Comparison of ENCODE assay signal across 13 cellular contexts in genomic region chr7:73323434-73324080, GRCh38. TPM values are rescaled to one million over a fixed set of nuclear protein-coding genes. Genes with fewer than 3 reads are reported as not detected.
A peak's percentile ranks its signal among the peaks of the same experiment; 100 is the strongest.
DNase-seq lines count a peak whose midpoint lies in the region; ATAC-seq, FAIRE-seq and TF ChIP-seq lines count a peak whose summit lies in the region.
"Not testable (repeated sequence)": the region's sequence is repeated elsewhere in the genome, so short reads cannot be mapped to it uniquely, and the experiment has no call there.
"Had no signal": no experiment of that assay in that cellular context is flagged by ENCODE, and none has a peak within 500 bp of the region (broad histone marks: within the 10 kb centered on the region; RNA-seq: fewer than 3 reads in every experiment).

No MANE protein-coding gene starts in this region.

- H3K79me2 ChIP-seq in GM23248 (ENCODE audit: insufficient read depth); PC-3 (ENCODE audit: low read length); astrocyte (ENCODE audit: insufficient read depth, low read length); hepatocyte: not testable (repeated sequence)

- H3K9me3 ChIP-seq in GM23248 (ENCODE audit: low read depth); PC-3 (ENCODE audit: low read length); astrocyte (ENCODE audit: insufficient read depth, low read depth, low read length); hepatocyte (ENCODE audit: low read depth): not testable (repeated sequence)

- not testable (repeated sequence) for H3K36me3 ChIP-seq in GM23248 (ENCODE audit: low read depth); PC-3 (ENCODE audit: low read depth, low read length); astrocyte (ENCODE audit: insufficient read depth, low read length); hepatocyte (replicated peaks; ENCODE audit: insufficient read depth, low read depth)

- H3K9me3 Mint-ChIP-seq in activated CD8-positive, alpha-beta T cell treated with anti-CD3 and anti-CD28 coated beads, Interleukin-2, amount 10 ng/mL, durations not matched to agents 7 days and 5 days (ENCODE audit: insufficient read depth); astrocyte (ENCODE audit: unreplicated experiment); natural killer cell; stimulated activated effector memory CD8-positive, alpha-beta T cell treated with anti-CD3 and anti-CD28 coated beads, Interleukin-12 subunit alpha, Interleukin-12 subunit beta, amount 100 ng/mL, for 72 hours: not testable (repeated sequence)

- not testable (repeated sequence) for TF ChIP-seq CTCF in PC-3 (conservative IDR thresholded peaks at IDR 0.05; ENCODE audit: low read depth, low read length); astrocyte (IDR thresholded peaks at IDR 0.05; ENCODE audit: insufficient read depth, low read depth, low read length); hepatocyte (IDR thresholded peaks at IDR 0.05; ENCODE audit: poor library complexity); natural killer cell (IDR thresholded peaks at IDR 0.05)

- not testable (repeated sequence) for H3K4me1 ChIP-seq in GM23248 (ENCODE audit: insufficient read depth); PC-3 (ENCODE audit: insufficient read depth, low read length); astrocyte (ENCODE audit: insufficient read depth, low read length); hepatocyte (ENCODE audit: insufficient read depth)

- not testable (repeated sequence) for H3K27me3 Mint-ChIP-seq in activated CD8-positive, alpha-beta T cell treated with anti-CD3 and anti-CD28 coated beads, Interleukin-2, amount 10 ng/mL, durations not matched to agents 7 days and 5 days (ENCODE audit: low read depth); natural killer cell (ENCODE audit: low read depth in 2 of 2)
- H3K27me3 Mint-ChIP-seq in astrocyte (ENCODE audit: low read depth, unreplicated experiment) = peaks cover 27% of the 10 kb centered on the region

- H3K9ac ChIP-seq in GM23248; PC-3 (ENCODE audit: low read length); astrocyte (ENCODE audit: low read length): not testable (repeated sequence)

- FAIRE-seq in astrocyte (lab: Jason Lieb, UNC) = not testable (repeated sequence)

- not testable (repeated sequence) for ATAC-seq in PC-3; activated CD8-positive, alpha-beta T cell treated with anti-CD3 and anti-CD28 coated beads, Interleukin-2, amount 10 ng/mL, durations not matched to agents 7 days and 5 days; natural killer cell; stimulated activated effector memory CD8-positive, alpha-beta T cell treated with anti-CD3 and anti-CD28 coated beads, Interleukin-12 subunit alpha, Interleukin-12 subunit beta, amount 100 ng/mL, for 72 hours

- not testable (repeated sequence) for H3K9me2 ChIP-seq in GM23248 (ENCODE audit: insufficient read depth); PC-3 (replicated peaks; ENCODE audit: low read length); hepatocyte (replicated peaks; ENCODE audit: insufficient read depth)

- H3K27ac Mint-ChIP-seq in activated CD8-positive, alpha-beta T cell treated with anti-CD3 and anti-CD28 coated beads, Interleukin-2, amount 10 ng/mL, durations not matched to agents 7 days and 5 days = peak overlapping the region; percentile 68
- H3K27ac Mint-ChIP-seq in astrocyte (ENCODE audit: unreplicated experiment) = not testable (repeated sequence)
- peak overlapping the region in 1 of 2 donors; percentile 70 for H3K27ac Mint-ChIP-seq in natural killer cell
- peak overlapping the region; percentile 86 for H3K27ac Mint-ChIP-seq in stimulated activated effector memory CD8-positive, alpha-beta T cell treated with anti-CD3 and anti-CD28 coated beads, Interleukin-12 subunit alpha, Interleukin-12 subunit beta, amount 100 ng/mL, for 72 hours

- H2AFZ ChIP-seq in GM23248 (0 out of 2 replicates have a peak overlapping the region, but pooled peaks have one; percentile 33), PC-3 (ENCODE audit: low read length) (peak overlapping the region; percentile 64; the same call in 1 of the 2 replicates), astrocyte (ENCODE audit: low read depth, low read length) (peak overlapping the region; percentile 47), hepatocyte (peak overlapping the region; percentile 29)

- not testable (repeated sequence) for H4K20me1 ChIP-seq in GM23248 (ENCODE audit: insufficient read depth); PC-3 (ENCODE audit: low read length); astrocyte (ENCODE audit: insufficient read depth, low read length); hepatocyte (ENCODE audit: insufficient read depth, poor library complexity, severe bottlenecking)

- peaks cover 18% of the 10 kb centered on the region for H3K4me1 Mint-ChIP-seq in activated CD8-positive, alpha-beta T cell treated with anti-CD3 and anti-CD28 coated beads, Interleukin-2, amount 10 ng/mL, durations not matched to agents 7 days and 5 days (ENCODE audit: low read depth)
- H3K4me1 Mint-ChIP-seq in astrocyte (ENCODE audit: low read depth, unreplicated experiment) = not testable (repeated sequence)
- peaks cover 9 to 11% of the 10 kb centered on the region in 2 donors for H3K4me1 Mint-ChIP-seq in natural killer cell
- H3K4me1 Mint-ChIP-seq in stimulated activated effector memory CD8-positive, alpha-beta T cell treated with anti-CD3 and anti-CD28 coated beads, Interleukin-12 subunit alpha, Interleukin-12 subunit beta, amount 100 ng/mL, for 72 hours = peaks cover 16% of the 10 kb centered on the region

- 51 to 54% methylated on average over 5 of the region's 5 CpGs for WGBS in GM23248 (ENCODE audit: low coverage in 1 of 2, low lambda C conversion rate in 2 of 2, missing lambda C conversion rate in 2 of 2), 2 experiments
- 89% methylated on average over 5 of the region's 5 CpGs for WGBS in hepatocyte (ENCODE audit: low lambda C conversion rate, missing lambda C conversion rate)

- BruUV-seq in PC-3 (replicated peaks; lab: Mats Ljungman, UMichigan) = not testable (repeated sequence)

- H3K27me3 ChIP-seq in GM23248 (replicated peaks; ENCODE audit: insufficient read depth); PC-3 (ENCODE audit: low read length); astrocyte (ENCODE audit: insufficient read depth, low read length); hepatocyte: not testable (repeated sequence)

- intact Hi-C loops in PC-3 (cut with micrococcal nuclease) = loop anchor here (1.0 kb wide), 1 partner anchor 113 kb away; no protein-coding TSS in a partner anchor
- intact Hi-C loops in natural killer cell (cut with micrococcal nuclease) = loop anchor here (2.0 kb wide), 1 partner anchor 127 kb away; no protein-coding TSS in a partner anchor

- not testable (repeated sequence) for H3K27ac ChIP-seq in GM23248; PC-3 (ENCODE audit: low read length); astrocyte (ENCODE audit: low read depth, low read length); hepatocyte

- in situ Hi-C loops in GM23248 (cut with MboI) = not testable (repeated sequence)

- not testable (repeated sequence) for H3K4me3 ChIP-seq in GM23248; PC-3 (ENCODE audit: low read length); astrocyte (ENCODE audit: insufficient read depth, low read depth, low read length); hepatocyte

- CTCF ChIA-PET in PC-3 (lab: Charles Lee) = interaction anchor here (0.5 to 1.0 kb wide), 3 partner anchors 9 to 98 kb away, joined by 3 to 7 read pairs (median 3); no protein-coding TSS in a partner anchor
- CTCF ChIA-PET in activated CD8-positive, alpha-beta T cell treated with anti-CD3 and anti-CD28 coated beads, Interleukin-2, amount 10 ng/mL, durations not matched to agents 7 days and 5 days (lab: Charles Lee) = interaction anchor here (0.7 to 2.1 kb wide), 9 partner anchors 8 to 129 kb away, joined by 3 to 18 read pairs (median 5); partner anchors contain the start of gene NSUN5

- DNase-seq in GM23248; PC-3; activated CD8-positive, alpha-beta T cell treated with anti-CD3 and anti-CD28 coated beads, Interleukin-2, amount 10 ng/mL, durations not matched to agents 7 days and 5 days; astrocyte (ENCODE audit: low read depth); hepatocyte (ENCODE audit: low spot score); natural killer cell; stimulated activated effector memory CD8-positive, alpha-beta T cell treated with anti-CD3 and anti-CD28 coated beads, Interleukin-12 subunit alpha, Interleukin-12 subunit beta, amount 100 ng/mL, for 72 hours (ENCODE audit: low spot score in 2 of 2): not testable (repeated sequence)

- not testable (repeated sequence) for H3K36me3 Mint-ChIP-seq in activated CD8-positive, alpha-beta T cell treated with anti-CD3 and anti-CD28 coated beads, Interleukin-2, amount 10 ng/mL, durations not matched to agents 7 days and 5 days (ENCODE audit: low read depth); astrocyte (ENCODE audit: low read depth, unreplicated experiment); natural killer cell; stimulated activated effector memory CD8-positive, alpha-beta T cell treated with anti-CD3 and anti-CD28 coated beads, Interleukin-12 subunit alpha, Interleukin-12 subunit beta, amount 100 ng/mL, for 72 hours

- not testable (repeated sequence) for H3K4me2 ChIP-seq in GM23248 (ENCODE audit: unreplicated experiment)
- H3K4me2 ChIP-seq in PC-3 (ENCODE audit: low read length) = peak overlapping the region; percentile 57; the same call in 1 of the 2 replicates
- H3K4me2 ChIP-seq in astrocyte (ENCODE audit: low read length) = peak overlapping the region; percentile 73
- peak overlapping the region; percentile 72 for H3K4me2 ChIP-seq in hepatocyte

- POLR2A ChIA-PET in PC-3 (lab: Charles Lee; ENCODE audit: unreplicated experiment); activated CD8-positive, alpha-beta T cell treated with anti-CD3 and anti-CD28 coated beads, Interleukin-2, amount 10 ng/mL, durations not matched to agents 7 days and 5 days (lab: Charles Lee): not testable (repeated sequence)

- H3F3A ChIP-seq in GM23248 (ENCODE audit: insufficient read depth); PC-3 (ENCODE audit: low read length, unreplicated experiment): not testable (repeated sequence)

- H3K4me3 Mint-ChIP-seq in activated CD8-positive, alpha-beta T cell treated with anti-CD3 and anti-CD28 coated beads, Interleukin-2, amount 10 ng/mL, durations not matched to agents 7 days and 5 days = peak overlapping the region; percentile 34
- peak overlapping the region; percentile 50 for H3K4me3 Mint-ChIP-seq in astrocyte (ENCODE audit: unreplicated experiment)
- peak overlapping the region; percentile 74 for H3K4me3 Mint-ChIP-seq in natural killer cell
- H3K4me3 Mint-ChIP-seq in stimulated activated effector memory CD8-positive, alpha-beta T cell treated with anti-CD3 and anti-CD28 coated beads, Interleukin-12 subunit alpha, Interleukin-12 subunit beta, amount 100 ng/mL, for 72 hours = peak overlapping the region; percentile 65

RNA-seq across cellular contexts. Expression of gene TRIM50, which starts 4.3 kb away (rescaled TPM):
- total RNA-seq in GM23248 (2014; rRNA removed; shearing (Covaris generic)) = not detected in 2 replicates
- polyA plus RNA-seq in GM23248 (2016; fragmentation: Nextera tagmentation; extraction: Ambion mirVana) (not detected in 2 replicates), hepatocyte (9.0 and 10.8 TPM in 2 replicates)
- total RNA-seq in PC-3 (2014; rRNA removed) (not detected in 2 replicates), astrocyte (not detected in 2 replicates), hepatocyte (7.5 and 9.8 TPM in 2 replicates), natural killer cell (not detected)
- not detected for total RNA-seq in activated CD8-positive, alpha-beta T cell treated with anti-CD3 and anti-CD28 coated beads, Interleukin-2, amount 10 ng/mL, durations not matched to agents 7 days and 5 days
- total RNA-seq: H9, osteocyte had no signal

RNA-seq across cellular contexts. Expression of gene FKBP6, which starts 4.4 kb away (rescaled TPM):
- not detected in 2 replicates for total RNA-seq in GM23248 (2014; rRNA removed; shearing (Covaris generic))
- polyA plus RNA-seq in GM23248 (2016; fragmentation: Nextera tagmentation; extraction: Ambion mirVana) (not detected in 2 replicates), hepatocyte (0.17 TPM in 1 of 2 replicates, not detected in the other)
- total RNA-seq in PC-3 (2014; rRNA removed) (not detected in 2 replicates), astrocyte (not detected in 2 replicates), hepatocyte (0.12 TPM in 1 of 2 replicates, not detected in the other), natural killer cell (not detected)
- not detected for total RNA-seq in activated CD8-positive, alpha-beta T cell treated with anti-CD3 and anti-CD28 coated beads, Interleukin-2, amount 10 ng/mL, durations not matched to agents 7 days and 5 days
- total RNA-seq: H9, left cardiac atrium, mucosa of descending colon, osteocyte, Right ventricle myocardium inferior, sciatic nerve had no signal

RNA-seq across cellular contexts. Expression of gene NSUN5, which starts 14.9 kb away (rescaled TPM):
- total RNA-seq in GM23248 (2014; rRNA removed; shearing (Covaris generic)) = 15.3 and 25.5 TPM in 2 replicates
- polyA plus RNA-seq in GM23248 (2016; fragmentation: Nextera tagmentation; extraction: Ambion mirVana) (21.1 and 23.4 TPM in 2 replicates), hepatocyte (30.6 and 33.1 TPM in 2 replicates)
- total RNA-seq in PC-3 (2014; rRNA removed) (36.0 and 51.6 TPM in 2 replicates), astrocyte (26.0 and 27.6 TPM in 2 replicates), hepatocyte (20.5 and 22.6 TPM in 2 replicates), natural killer cell (10 to 100 TPM; 35.9 to 39.3 (median 37.4) TPM)
- total RNA-seq in activated CD8-positive, alpha-beta T cell treated with anti-CD3 and anti-CD28 coated beads, Interleukin-2, amount 10 ng/mL, durations not matched to agents 7 days and 5 days = 10 to 100 TPM; 53.6 to 54.1 TPM
